14 cellular contexts compared by ENCODE assay signal in the genomic region with DNA sequence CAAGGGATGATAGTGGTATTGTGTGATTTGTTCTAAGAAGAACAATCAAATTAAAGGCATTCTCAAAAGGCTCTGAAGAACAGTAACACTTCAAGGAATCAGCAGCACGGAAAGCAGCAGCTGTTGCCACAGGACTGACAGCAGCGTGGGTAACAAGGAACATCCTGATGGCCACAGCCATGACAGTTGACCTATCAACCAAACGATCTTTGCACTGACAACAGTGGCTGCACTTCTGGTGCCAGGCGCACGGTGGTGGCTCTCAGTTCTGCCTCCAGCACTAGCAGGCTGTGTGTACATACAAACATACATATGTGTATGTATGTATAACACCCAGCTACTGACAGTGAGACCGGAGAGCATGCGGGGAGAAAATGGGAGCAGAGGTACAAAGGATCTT.
DNase-seq lines count a peak whose midpoint lies in the region; ATAC-seq and TF ChIP-seq lines count a peak whose summit lies in the region.
"Had no signal": no experiment of that assay in that cellular context is flagged by ENCODE, and none has a peak within 500 bp of the region (broad histone marks: within the 10 kb centered on the region; RNA-seq: fewer than 3 reads in every experiment).

No MANE protein-coding gene starts in this region.

- ATAC-seq in activated CD8-positive, alpha-beta T cell treated with anti-CD3 and anti-CD28 coated beads for 36 hours, result no peak
- no peak for ATAC-seq in GM18519 (IDR thresholded peaks at IDR 0.05; ENCODE audit: low FRiP score, unreplicated experiment)
- no peak for ATAC-seq in GM21367 (IDR thresholded peaks at IDR 0.05; ENCODE audit: unreplicated experiment)
- ATAC-seq in HG02763 (IDR thresholded peaks at IDR 0.05; ENCODE audit: unreplicated experiment), result no peak

- H3K27ac ChIP-seq in CD4-positive, alpha-beta memory T cell (ENCODE audit: low read depth, low read length), result no peak overlapping the region
- no peak overlapping the region for H3K27ac ChIP-seq in H9 (ENCODE audit: insufficient read length, low read depth, low read length)

- H3K79me2 ChIP-seq in H9 (ENCODE audit: insufficient read depth, low read length), result no peaks in the 10 kb centered on the region

- no peak overlapping the region for H4K8ac ChIP-seq in H9 (replicated peaks; ENCODE audit: insufficient read length, low read depth, low read length)

- H3K56ac ChIP-seq in H9 (ENCODE audit: insufficient read length, low read depth, low read length), result no peak overlapping the region

- H3K23ac ChIP-seq in H9 (ENCODE audit: insufficient read length, low read depth, low read length), result no peak overlapping the region

- H3K4me1 ChIP-seq in CD4-positive, alpha-beta memory T cell (ENCODE audit: insufficient read depth, low read length), result peaks cover 22% of the 10 kb centered on the region
- peaks cover 2% of the 10 kb centered on the region; the same call in 1 of the 2 replicates for H3K4me1 ChIP-seq in H9 (ENCODE audit: insufficient read depth, low read length)
- H3K4me1 ChIP-seq: BE2C had no signal

- H3K27ac Mint-ChIP-seq in CD4-positive, alpha-beta memory T cell, result peak overlapping the region in 5 of 7 donors; percentile 8 to 82 (median 50)
- H3K27ac Mint-ChIP-seq in H9, result peak overlapping the region; percentile 62 to 94 (median 93); a peak in 5 of 7 replicates
- H3K27ac Mint-ChIP-seq in activated CD8-positive, alpha-beta T cell treated with anti-CD3 and anti-CD28 coated beads for 36 hours, result peak overlapping the region; percentile 29

- H3K4ac ChIP-seq in H9 (ENCODE audit: low read depth, low read length), result no peak overlapping the region

- no CpG with 5 or more reads among the region's 7 CpGs for WGBS in H9 (ENCODE audit: extremely low coverage, insufficient read length, low lambda C conversion rate)

- no peak overlapping the region for H2BK120ac ChIP-seq in H9 (ENCODE audit: low read depth, low read length, poor library complexity, severe bottlenecking)

- H3K9me3 ChIP-seq in CD4-positive, alpha-beta memory T cell (ENCODE audit: control insufficient read depth in 1 of 2, low read length in 2 of 2), result no peaks in the 10 kb centered on the region
- no peaks in the 10 kb centered on the region for H3K9me3 ChIP-seq in H9 (ENCODE audit: control insufficient read depth, low read depth, low read length)
- H3K9me3 ChIP-seq: BE2C had no signal

- CTCF ChIA-PET in CD4-positive, alpha-beta memory T cell (lab: Charles Lee; ENCODE audit: partially characterized antibody), result interaction anchor here (1.6 kb wide), 1 partner anchor 15 kb away, joined by 4 read pairs; no protein-coding TSS in a partner anchor
- CTCF ChIA-PET in activated CD8-positive, alpha-beta T cell treated with anti-CD3 and anti-CD28 coated beads for 36 hours (lab: Charles Lee), result no interaction called here
- CTCF ChIA-PET in GM10248 (lab: Yijun Ruan, JAX), result no interaction called here

- intact Hi-C loops in CD4-positive, alpha-beta memory T cell (cut with micrococcal nuclease), result no loop called here
- intact Hi-C loops in activated CD8-positive, alpha-beta T cell treated with anti-CD3 and anti-CD28 coated beads for 36 hours (cut with micrococcal nuclease), result no loop called here

- H3T11ph ChIP-seq in H9 (ENCODE audit: low read length), result no peak overlapping the region

- H4K91ac ChIP-seq in H9 (ENCODE audit: insufficient read length, low read depth, low read length), result no peak overlapping the region

- TF ChIP-seq CTCF in H9 (conservative IDR thresholded peaks at IDR 0.05), result no peak
- TF ChIP-seq CTCF in activated CD8-positive, alpha-beta T cell treated with anti-CD3 and anti-CD28 coated beads for 36 hours (IDR thresholded peaks at IDR 0.05), result no peak
- no peak for TF ChIP-seq CTCF in GM10248 (IDR thresholded peaks at IDR 0.05; ENCODE audit: control extremely low read depth, extremely low read depth, low read depth, missing control alignments)

- H2BK15ac ChIP-seq in H9 (ENCODE audit: low read depth, low read length), result no peak overlapping the region

- no peak overlapping the region for H3K4me2 ChIP-seq in H9 (ENCODE audit: insufficient read depth, insufficient read length, low read length)

- H2BK5ac ChIP-seq in H9 (ENCODE audit: insufficient read length, low read length), result no peak overlapping the region

- H3K79me1 ChIP-seq in H9 (ENCODE audit: insufficient read depth, low read depth, low read length, poor library complexity, severe bottlenecking), result no peaks in the 10 kb centered on the region

- no peaks in the 10 kb centered on the region for H3K36me3 ChIP-seq in CD4-positive, alpha-beta memory T cell (ENCODE audit: insufficient read depth, low read length)
- H3K36me3 ChIP-seq: BE2C had no signal

- H3K23me2 ChIP-seq in H9 (ENCODE audit: insufficient read length, low read depth, low read length, poor library complexity, severe bottlenecking), result no peaks in the 10 kb centered on the region

- H3K18ac ChIP-seq in H9 (ENCODE audit: insufficient read length, low read depth, low read length), result no peak overlapping the region

- H2BK20ac ChIP-seq in H9 (ENCODE audit: low read depth, low read length, poor library complexity, severe bottlenecking), result no peak overlapping the region

- no peaks in the 10 kb centered on the region for H4K20me1 ChIP-seq in H9 (ENCODE audit: control insufficient read depth, insufficient read depth, insufficient read length)

- POLR2A ChIA-PET in CD4-positive, alpha-beta memory T cell (lab: Charles Lee; ENCODE audit: partially characterized antibody), result no interaction called here
- POLR2A ChIA-PET in activated CD8-positive, alpha-beta T cell treated with anti-CD3 and anti-CD28 coated beads for 36 hours (lab: Charles Lee), result no interaction called here
- POLR2A ChIA-PET in GM10248 (lab: Yijun Ruan, JAX), result no interaction called here

- H3K36me3 Mint-ChIP-seq in CD4-positive, alpha-beta memory T cell, result peaks cover 9 to 13% of the 10 kb centered on the region in 2 donors
- H3K36me3 Mint-ChIP-seq in H9 (ENCODE audit: insufficient read depth in 1 of 3, low read depth in 3 of 3), result peaks cover 6 to 16% (median 13%) of the 10 kb centered on the region in 3 experiments; a peak in 6 of 7 replicates
- no peaks in the 10 kb centered on the region for H3K36me3 Mint-ChIP-seq in activated CD8-positive, alpha-beta T cell treated with anti-CD3 and anti-CD28 coated beads for 36 hours (ENCODE audit: low read depth)

- no peak overlapping the region for H2BK12ac ChIP-seq in H9 (ENCODE audit: insufficient read length, low read depth, low read length)

- DNase-seq in CD4-positive, alpha-beta memory T cell, result no peak
- DNase-seq in H9 (no peak), myocyte (ENCODE audit: low read depth) (peak; percentile 45), GM10248 (ENCODE audit: extremely low spot score) (no peak)
- DNase-seq in activated CD8-positive, alpha-beta T cell treated with anti-CD3 and anti-CD28 coated beads for 36 hours, result no peak
- DNase-seq: BE2C, cerebellar nuclear complex, kidney glomerular epithelial cell, NCI-H1436, NCI-H345 had no signal

- H3K9ac ChIP-seq in H9 (ENCODE audit: extremely low read depth, insufficient read length, low read length), result no peak overlapping the region

- H2AFZ ChIP-seq in H9 (ENCODE audit: low read length), result no peak overlapping the region

- peak overlapping the region in 5 of 8 donors; percentile 2 to 68 (median 21) for H3K4me3 Mint-ChIP-seq in CD4-positive, alpha-beta memory T cell
- H3K4me3 Mint-ChIP-seq in H9, result no peak overlapping the region
- no peak overlapping the region for H3K4me3 Mint-ChIP-seq in activated CD8-positive, alpha-beta T cell treated with anti-CD3 and anti-CD28 coated beads for 36 hours

- H3K14ac ChIP-seq in H9 (ENCODE audit: insufficient read depth, low read length), result no peak overlapping the region

- H3K4me3 ChIP-seq in CD4-positive, alpha-beta memory T cell (ENCODE audit: low read length in 2 of 2), result no peak overlapping the region
- H3K4me3 ChIP-seq: GM12878 had no signal

- no peak overlapping the region for H2AK5ac ChIP-seq in H9 (ENCODE audit: insufficient read length, low read length)

- no peaks in the 10 kb centered on the region for H3K27me3 Mint-ChIP-seq in CD4-positive, alpha-beta memory T cell
- H3K27me3 Mint-ChIP-seq in H9 (ENCODE audit: low read depth), result no peaks in the 10 kb centered on the region
- no peaks in the 10 kb centered on the region for H3K27me3 Mint-ChIP-seq in activated CD8-positive, alpha-beta T cell treated with anti-CD3 and anti-CD28 coated beads for 36 hours

- no peaks in the 10 kb centered on the region for H3K9me3 Mint-ChIP-seq in CD4-positive, alpha-beta memory T cell
- H3K9me3 Mint-ChIP-seq in H9, result peaks cover 5 to 12% of the 10 kb centered on the region in 2 experiments; a peak in 4 of 5 replicates
- H3K9me3 Mint-ChIP-seq in activated CD8-positive, alpha-beta T cell treated with anti-CD3 and anti-CD28 coated beads for 36 hours, result no peaks in the 10 kb centered on the region

- no peak overlapping the region for H4K5ac ChIP-seq in H9 (ENCODE audit: insufficient read length, low read depth, low read length)

- H3K27me3 ChIP-seq in CD4-positive, alpha-beta memory T cell (ENCODE audit: insufficient read depth, low read length), result no peaks in the 10 kb centered on the region
- H3K27me3 ChIP-seq in H9 (ENCODE audit: insufficient read depth, low read length), result no peaks in the 10 kb centered on the region
- H3K27me3 ChIP-seq: BE2C had no signal

- H3K4me1 Mint-ChIP-seq in CD4-positive, alpha-beta memory T cell, result peaks cover 23 to 55% (median 39%) of the 10 kb centered on the region in 4 donors
- peaks cover 11 to 14% of the 10 kb centered on the region in 2 experiments for H3K4me1 Mint-ChIP-seq in H9
- H3K4me1 Mint-ChIP-seq in activated CD8-positive, alpha-beta T cell treated with anti-CD3 and anti-CD28 coated beads for 36 hours (ENCODE audit: low read depth), result peaks cover 28% of the 10 kb centered on the region

Comparison
In these comparisons a context has a peak if more than half of its experiments do, and no peak if none do; other contexts are left out.
1. H3K27ac Mint-ChIP-seq: peak in every context shown above with its lines; median percentile 93 in H9; 50 in CD4-positive, alpha-beta memory T cell; 29 in activated CD8-positive, alpha-beta T cell treated with anti-CD3 and anti-CD28 coated beads for 36 hours.
2. H3K4me3 Mint-ChIP-seq: peak in CD4-positive, alpha-beta memory T cell (5 of 8); none in H9 (0 of 2) and activated CD8-positive, alpha-beta T cell treated with anti-CD3 and anti-CD28 coated beads for 36 hours (single experiment).